8 cellular contexts compared by ENCODE assay signal in the genomic region with DNA sequence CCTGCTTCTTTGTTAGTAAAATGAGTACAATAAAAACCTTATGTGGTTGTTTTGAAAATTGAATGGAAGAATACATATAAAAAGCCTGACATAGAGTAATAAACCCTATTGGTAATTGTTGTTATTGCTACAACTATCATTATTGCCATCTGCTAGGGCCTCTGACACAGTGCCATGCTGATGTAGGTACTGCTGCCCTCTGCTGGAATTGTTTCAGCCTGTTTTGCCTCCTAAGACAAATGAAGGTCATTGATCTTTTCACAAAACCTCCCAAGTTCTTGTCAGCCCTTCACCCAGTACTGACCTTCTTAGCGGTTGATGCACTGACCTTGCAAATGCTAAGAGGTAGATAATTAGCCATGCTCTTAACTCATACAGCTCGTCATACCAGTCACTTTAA.
DNase-seq lines count a peak whose midpoint lies in the region; TF ChIP-seq lines count a peak whose summit lies in the region.

No MANE protein-coding gene starts in this region.

- H3K9ac ChIP-seq in mesendoderm (ENCODE audit: low read length) = no peak overlapping the region

- H2AK5ac ChIP-seq in mesendoderm (ENCODE audit: low read length) = no peak overlapping the region

- H3K4me2 ChIP-seq in mesendoderm (ENCODE audit: low read length) = no peak overlapping the region

- no peaks in the 10 kb centered on the region for H3K79me1 ChIP-seq in mesendoderm (ENCODE audit: low read length)

- no peaks in the 10 kb centered on the region for H3K4me1 ChIP-seq in mesendoderm (ENCODE audit: control insufficient read depth, low read depth, low read length)

- no peak overlapping the region for H3K56ac ChIP-seq in mesendoderm (ENCODE audit: low read length)

- H3K23ac ChIP-seq in mesendoderm (ENCODE audit: low read length) = no peak overlapping the region

- no peaks in the 10 kb centered on the region for H3K36me3 ChIP-seq in mesendoderm (ENCODE audit: control insufficient read depth, insufficient read depth, low read length)

- DNase-seq in GM12864 (ENCODE audit: low read depth) (peak; percentile 1), HT-29 (ENCODE audit: low spot score) (peak; percentile 58), amniotic epithelial cell (ENCODE audit: low read depth) (peak; percentile 49), mesendoderm (peak; percentile 77), NCI-H2107 treated with DMSO at 0.1 percent for 48 hours (lab: John Stamatoyannopoulos, UW; ENCODE audit: unreplicated experiment) (no peak), hippocampal formation (lab: John Stamatoyannopoulos, UW) (no peak), NCI-H2227 (lab: John Stamatoyannopoulos, UW; ENCODE audit: unreplicated experiment) (no peak)

- H2BK5ac ChIP-seq in mesendoderm (ENCODE audit: low read length) = no peak overlapping the region

- no peak overlapping the region for H3K18ac ChIP-seq in mesendoderm (ENCODE audit: low read length)

- H3K4me3 ChIP-seq in GM12864 (ENCODE audit: low read depth, low read length) (no peak overlapping the region), mesendoderm (ENCODE audit: low read length) (no peak overlapping the region)

- TF ChIP-seq CTCF in 22Rv1 (IDR thresholded peaks at IDR 0.05) (peak; percentile 76), GM12864 (IDR thresholded peaks at IDR 0.05; ENCODE audit: low read depth, low read length, missing control alignments) (peak; percentile 48)

- no peak overlapping the region for H3K4ac ChIP-seq in mesendoderm (ENCODE audit: low read depth, low read length)

- WGBS in mesendoderm (ENCODE audit: extremely low coverage, insufficient coverage, low lambda C conversion rate) = no CpG with 5 or more reads among the region's 2 CpGs

- H4K8ac ChIP-seq in mesendoderm (ENCODE audit: low read depth, low read length) = no peak overlapping the region

- H2BK15ac ChIP-seq in mesendoderm (replicated peaks; ENCODE audit: low read depth) = no peak overlapping the region

- no peak overlapping the region for H4K5ac ChIP-seq in mesendoderm (ENCODE audit: low read length)

- no peak overlapping the region for H3K27ac ChIP-seq in 22Rv1
- H3K27ac ChIP-seq in mesendoderm (ENCODE audit: low read depth, low read length) = no peak overlapping the region

- no peak overlapping the region for H2BK120ac ChIP-seq in mesendoderm (ENCODE audit: low read depth, low read length)

- no peaks in the 10 kb centered on the region for H3K27me3 ChIP-seq in mesendoderm (ENCODE audit: insufficient read depth, low read length, poor library complexity)

- no peaks in the 10 kb centered on the region for H3K79me2 ChIP-seq in mesendoderm (ENCODE audit: control insufficient read depth, insufficient read depth, low read length)

Comparison
In these comparisons a context has a peak if more than half of its experiments do, and no peak if none do; other contexts are left out.
1. DNase-seq: peak in GM12864 (single experiment), HT-29 (single experiment), amniotic epithelial cell (single experiment) and mesendoderm (single experiment); none in NCI-H2107 treated with DMSO at 0.1 percent for 48 hours (single experiment), hippocampal formation (0 of 2) and NCI-H2227 (single experiment).